ENCODE assay signal across 8 cellular contexts in the genomic region with DNA sequence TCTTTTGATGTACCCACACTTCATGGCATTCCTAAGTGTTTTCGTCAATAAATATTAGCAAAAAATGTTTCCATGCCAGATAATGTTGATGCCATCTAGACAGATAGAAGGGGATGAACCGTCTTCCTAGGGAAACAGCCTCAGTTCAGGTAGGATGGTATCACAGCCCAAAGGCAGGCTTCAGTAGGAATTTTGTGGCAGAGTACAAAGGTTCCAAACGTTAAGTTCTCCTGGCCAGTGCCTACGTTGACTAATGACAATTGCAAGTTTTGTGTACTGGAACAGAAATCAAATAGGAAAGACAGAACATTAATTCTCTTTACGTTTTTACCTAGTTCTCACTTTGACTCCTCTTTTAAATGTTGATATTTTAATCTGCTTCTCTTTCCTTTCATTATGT.
"Had no signal": no experiment of that assay in that cellular context is flagged by ENCODE, and none has a peak within 500 bp of the region (broad histone marks: within the 10 kb centered on the region; RNA-seq: fewer than 3 reads in every experiment).

No MANE protein-coding gene starts in this region.

- H3K9ac ChIP-seq: GM23248 had no signal

- H3K4me1 ChIP-seq: HAP-1 had no signal

- ATAC-seq: HCT116 had no signal

- H3K4me3 Mint-ChIP-seq: HFFc6, IgD-negative memory B cell had no signal

- FAIRE-seq: HTR-8/SVneo had no signal

- H3K27me3 Mint-ChIP-seq: IgD-negative memory B cell had no signal

- H3K4me3 ChIP-seq: GM23248, HAP-1 had no signal

- H3K9me3 Mint-ChIP-seq: HFFc6, IgD-negative memory B cell had no signal

- DNase-seq: GM23248, GOT3, H7, HFFc6 had no signal

- H3K36me3 ChIP-seq: HAP-1 had no signal

- H2AFZ ChIP-seq: GM23248 had no signal

- H3K27ac ChIP-seq: GM23248 had no signal

- H3K27ac Mint-ChIP-seq: HFFc6, IgD-negative memory B cell had no signal
